ENCODE assay signal across 1 cellular context in the genomic region with DNA sequence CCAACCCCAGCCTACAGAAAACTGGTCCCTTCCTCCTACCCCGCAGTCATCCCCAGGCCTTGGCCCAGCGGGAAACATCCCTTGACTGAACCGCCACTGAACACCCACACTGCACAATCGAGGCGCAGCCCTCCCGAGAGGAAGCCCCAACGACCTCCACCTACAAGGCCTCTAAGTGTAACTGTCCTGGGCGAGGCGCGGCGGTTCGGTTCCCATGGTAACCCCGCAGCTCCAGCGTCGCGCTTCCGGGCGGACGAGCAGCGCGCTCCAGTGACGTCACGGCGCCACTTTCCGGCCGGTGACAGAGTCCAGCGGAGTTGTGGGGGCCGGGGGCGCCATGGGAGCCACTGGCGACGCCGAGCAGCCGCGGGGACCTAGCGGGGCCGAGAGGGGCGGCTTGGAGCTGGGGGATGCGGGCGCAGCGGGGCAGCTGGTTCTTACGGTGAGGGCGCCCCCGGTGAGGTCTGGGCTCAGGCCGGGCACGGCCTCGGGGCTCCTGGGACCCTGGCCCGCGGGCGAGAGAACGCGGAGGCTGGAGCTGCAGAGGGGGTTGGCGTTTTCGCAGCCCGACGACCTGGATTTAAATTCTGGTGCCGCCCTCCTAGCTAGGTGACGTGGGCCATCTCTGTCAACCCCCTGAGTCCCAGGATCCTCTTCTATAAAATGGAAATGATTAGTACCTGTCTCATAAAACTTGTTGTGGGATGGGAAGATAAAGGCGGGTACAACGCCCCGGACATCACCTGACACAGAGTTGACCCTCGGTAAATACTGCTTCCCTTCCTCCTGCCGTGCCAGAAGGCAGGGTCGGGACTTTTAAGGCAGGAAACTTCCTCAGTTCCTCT.
A peak's percentile ranks its signal among the peaks of the same experiment; 100 is the strongest.
TF ChIP-seq lines count a peak whose summit lies in the region.

A gene with protein sequence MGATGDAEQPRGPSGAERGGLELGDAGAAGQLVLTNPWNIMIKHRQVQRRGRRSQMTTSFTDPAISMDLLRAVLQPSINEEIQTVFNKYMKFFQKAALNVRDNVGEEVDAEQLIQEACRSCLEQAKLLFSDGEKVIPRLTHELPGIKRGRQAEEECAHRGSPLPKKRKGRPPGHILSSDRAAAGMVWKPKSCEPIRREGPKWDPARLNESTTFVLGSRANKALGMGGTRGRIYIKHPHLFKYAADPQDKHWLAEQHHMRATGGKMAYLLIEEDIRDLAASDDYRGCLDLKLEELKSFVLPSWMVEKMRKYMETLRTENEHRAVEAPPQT (plus strand): TSS at position 287 of the 845 bp plus-strand sequence. CDS start 51 bp downstream, at position 338.
Gene WFDC3, minus strand, starts transcription at position 216 of the 845 bp plus-strand sequence. CDS start 1,908 bp downstream, outside the sequence.

TF ChIP-seq in GM12878, 131 proteins besides CTCF, POLR2A, EP300 and RAD21 (continued from another document):
- no peak for TF ChIP-seq BCLAF1 (IDR thresholded peaks at IDR 0.05)
- TF ChIP-seq, protein P1, sequence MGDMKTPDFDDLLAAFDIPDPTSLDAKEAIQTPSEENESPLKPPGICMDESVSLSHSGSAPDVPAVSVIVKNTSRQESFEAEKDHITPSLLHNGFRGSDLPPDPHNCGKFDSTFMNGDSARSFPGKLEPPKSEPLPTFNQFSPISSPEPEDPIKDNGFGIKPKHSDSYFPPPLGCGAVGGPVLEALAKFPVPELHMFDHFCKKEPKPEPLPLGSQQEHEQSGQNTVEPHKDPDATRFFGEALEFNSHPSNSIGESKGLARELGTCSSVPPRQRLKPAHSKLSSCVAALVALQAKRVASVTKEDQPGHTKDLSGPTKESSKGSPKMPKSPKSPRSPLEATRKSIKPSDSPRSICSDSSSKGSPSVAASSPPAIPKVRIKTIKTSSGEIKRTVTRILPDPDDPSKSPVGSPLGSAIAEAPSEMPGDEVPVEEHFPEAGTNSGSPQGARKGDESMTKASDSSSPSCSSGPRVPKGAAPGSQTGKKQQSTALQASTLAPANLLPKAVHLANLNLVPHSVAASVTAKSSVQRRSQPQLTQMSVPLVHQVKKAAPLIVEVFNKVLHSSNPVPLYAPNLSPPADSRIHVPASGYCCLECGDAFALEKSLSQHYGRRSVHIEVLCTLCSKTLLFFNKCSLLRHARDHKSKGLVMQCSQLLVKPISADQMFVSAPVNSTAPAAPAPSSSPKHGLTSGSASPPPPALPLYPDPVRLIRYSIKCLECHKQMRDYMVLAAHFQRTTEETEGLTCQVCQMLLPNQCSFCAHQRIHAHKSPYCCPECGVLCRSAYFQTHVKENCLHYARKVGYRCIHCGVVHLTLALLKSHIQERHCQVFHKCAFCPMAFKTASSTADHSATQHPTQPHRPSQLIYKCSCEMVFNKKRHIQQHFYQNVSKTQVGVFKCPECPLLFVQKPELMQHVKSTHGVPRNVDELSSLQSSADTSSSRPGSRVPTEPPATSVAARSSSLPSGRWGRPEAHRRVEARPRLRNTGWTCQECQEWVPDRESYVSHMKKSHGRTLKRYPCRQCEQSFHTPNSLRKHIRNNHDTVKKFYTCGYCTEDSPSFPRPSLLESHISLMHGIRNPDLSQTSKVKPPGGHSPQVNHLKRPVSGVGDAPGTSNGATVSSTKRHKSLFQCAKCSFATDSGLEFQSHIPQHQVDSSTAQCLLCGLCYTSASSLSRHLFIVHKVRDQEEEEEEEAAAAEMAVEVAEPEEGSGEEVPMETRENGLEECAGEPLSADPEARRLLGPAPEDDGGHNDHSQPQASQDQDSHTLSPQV (IDR thresholded peaks at IDR 0.05): 0 out of 2 replicates have a peak, but pooled peaks have one; percentile 16
- peak; percentile 99 for TF ChIP-seq NBN (IDR thresholded peaks at IDR 0.05)
- TF ChIP-seq SRF (IDR thresholded peaks at IDR 0.05; ENCODE audit: low read depth in 2 of 2, low read length in 2 of 2): peak; percentile 55 to 87; a peak in 3 of 4 replicates
- TF ChIP-seq, protein P2, sequence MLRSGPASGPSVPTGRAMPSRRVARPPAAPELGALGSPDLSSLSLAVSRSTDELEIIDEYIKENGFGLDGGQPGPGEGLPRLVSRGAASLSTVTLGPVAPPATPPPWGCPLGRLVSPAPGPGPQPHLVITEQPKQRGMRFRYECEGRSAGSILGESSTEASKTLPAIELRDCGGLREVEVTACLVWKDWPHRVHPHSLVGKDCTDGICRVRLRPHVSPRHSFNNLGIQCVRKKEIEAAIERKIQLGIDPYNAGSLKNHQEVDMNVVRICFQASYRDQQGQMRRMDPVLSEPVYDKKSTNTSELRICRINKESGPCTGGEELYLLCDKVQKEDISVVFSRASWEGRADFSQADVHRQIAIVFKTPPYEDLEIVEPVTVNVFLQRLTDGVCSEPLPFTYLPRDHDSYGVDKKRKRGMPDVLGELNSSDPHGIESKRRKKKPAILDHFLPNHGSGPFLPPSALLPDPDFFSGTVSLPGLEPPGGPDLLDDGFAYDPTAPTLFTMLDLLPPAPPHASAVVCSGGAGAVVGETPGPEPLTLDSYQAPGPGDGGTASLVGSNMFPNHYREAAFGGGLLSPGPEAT (IDR thresholded peaks at IDR 0.05; ENCODE audit: low read depth): peak; percentile 29; the same call in 1 of the 2 replicates
- TF ChIP-seq RAD51 (IDR thresholded peaks at IDR 0.05): no peak
- no peak for TF ChIP-seq ETV6 (conservative IDR thresholded peaks at IDR 0.05 in 1 of 2, IDR thresholded peaks at IDR 0.05 in 1 of 2; ENCODE audit: borderline replicate concordance in 1 of 2, low read depth in 1 of 2)
- TF ChIP-seq, protein P3, sequence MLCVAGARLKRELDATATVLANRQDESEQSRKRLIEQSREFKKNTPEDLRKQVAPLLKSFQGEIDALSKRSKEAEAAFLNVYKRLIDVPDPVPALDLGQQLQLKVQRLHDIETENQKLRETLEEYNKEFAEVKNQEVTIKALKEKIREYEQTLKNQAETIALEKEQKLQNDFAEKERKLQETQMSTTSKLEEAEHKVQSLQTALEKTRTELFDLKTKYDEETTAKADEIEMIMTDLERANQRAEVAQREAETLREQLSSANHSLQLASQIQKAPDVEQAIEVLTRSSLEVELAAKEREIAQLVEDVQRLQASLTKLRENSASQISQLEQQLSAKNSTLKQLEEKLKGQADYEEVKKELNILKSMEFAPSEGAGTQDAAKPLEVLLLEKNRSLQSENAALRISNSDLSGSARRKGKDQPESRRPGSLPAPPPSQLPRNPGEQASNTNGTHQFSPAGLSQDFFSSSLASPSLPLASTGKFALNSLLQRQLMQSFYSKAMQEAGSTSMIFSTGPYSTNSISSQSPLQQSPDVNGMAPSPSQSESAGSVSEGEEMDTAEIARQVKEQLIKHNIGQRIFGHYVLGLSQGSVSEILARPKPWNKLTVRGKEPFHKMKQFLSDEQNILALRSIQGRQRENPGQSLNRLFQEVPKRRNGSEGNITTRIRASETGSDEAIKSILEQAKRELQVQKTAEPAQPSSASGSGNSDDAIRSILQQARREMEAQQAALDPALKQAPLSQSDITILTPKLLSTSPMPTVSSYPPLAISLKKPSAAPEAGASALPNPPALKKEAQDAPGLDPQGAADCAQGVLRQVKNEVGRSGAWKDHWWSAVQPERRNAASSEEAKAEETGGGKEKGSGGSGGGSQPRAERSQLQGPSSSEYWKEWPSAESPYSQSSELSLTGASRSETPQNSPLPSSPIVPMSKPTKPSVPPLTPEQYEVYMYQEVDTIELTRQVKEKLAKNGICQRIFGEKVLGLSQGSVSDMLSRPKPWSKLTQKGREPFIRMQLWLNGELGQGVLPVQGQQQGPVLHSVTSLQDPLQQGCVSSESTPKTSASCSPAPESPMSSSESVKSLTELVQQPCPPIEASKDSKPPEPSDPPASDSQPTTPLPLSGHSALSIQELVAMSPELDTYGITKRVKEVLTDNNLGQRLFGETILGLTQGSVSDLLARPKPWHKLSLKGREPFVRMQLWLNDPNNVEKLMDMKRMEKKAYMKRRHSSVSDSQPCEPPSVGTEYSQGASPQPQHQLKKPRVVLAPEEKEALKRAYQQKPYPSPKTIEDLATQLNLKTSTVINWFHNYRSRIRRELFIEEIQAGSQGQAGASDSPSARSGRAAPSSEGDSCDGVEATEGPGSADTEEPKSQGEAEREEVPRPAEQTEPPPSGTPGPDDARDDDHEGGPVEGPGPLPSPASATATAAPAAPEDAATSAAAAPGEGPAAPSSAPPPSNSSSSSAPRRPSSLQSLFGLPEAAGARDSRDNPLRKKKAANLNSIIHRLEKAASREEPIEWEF (IDR thresholded peaks at IDR 0.05; ENCODE audit: insufficient replicate concordance, low read depth, low read length): no peak
- no peak for TF ChIP-seq CHD1 (IDR thresholded peaks at IDR 0.05; ENCODE audit: low read depth, low read length)
- TF ChIP-seq NR2C1 (IDR thresholded peaks at IDR 0.05): peak; percentile 9; the same call in 1 of the 2 replicates
- TF ChIP-seq SMC3 (IDR thresholded peaks at IDR 0.05; ENCODE audit: borderline replicate concordance, low read length): no peak
